1 cellular context compared by ENCODE assay signal in the genomic region with DNA sequence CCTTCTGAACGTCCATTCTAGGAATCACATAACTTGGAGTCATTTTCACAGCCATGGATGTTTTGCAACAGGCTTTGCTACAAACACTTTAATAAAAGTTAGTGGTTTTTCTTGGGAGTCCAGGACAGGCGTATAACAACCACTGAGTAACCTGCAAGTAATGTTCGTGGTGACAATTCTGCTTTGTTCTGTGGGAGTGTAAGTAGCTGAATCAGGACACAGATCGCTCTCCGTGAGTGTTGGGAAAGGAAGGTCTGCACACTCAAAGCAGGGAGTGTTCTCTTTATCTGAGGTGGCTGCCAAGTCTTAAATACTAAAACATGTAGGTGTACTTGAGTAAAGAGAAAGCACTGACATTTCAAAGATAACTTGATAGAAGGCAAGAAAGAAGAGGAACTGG.
TF ChIP-seq lines count a peak whose summit lies in the region.

No MANE protein-coding gene starts in this region.

TF ChIP-seq in IMR-90, 13 proteins besides CTCF, POLR2A, EP300 and RAD21 (continued from another document):
- TF ChIP-seq MAZ (IDR thresholded peaks at IDR 0.05; ENCODE audit: borderline replicate concordance, low read depth, low read length) (no peak), CEBPB (IDR thresholded peaks at IDR 0.05; ENCODE audit: low read depth, low read length) (no peak), SMC3 (IDR thresholded peaks at IDR 0.05; ENCODE audit: low read depth, low read length) (no peak), CHD1 (IDR thresholded peaks at IDR 0.05; ENCODE audit: low read depth, low read length) (no peak), NFE2L2 (IDR thresholded peaks at IDR 0.05; ENCODE audit: low read depth, low read length) (no peak), MAFK (IDR thresholded peaks at IDR 0.05; ENCODE audit: low read depth, low read length) (no peak), BHLHE40 (IDR thresholded peaks at IDR 0.05; ENCODE audit: low read depth, low read length) (no peak)
- TF ChIP-seq, protein P1, sequence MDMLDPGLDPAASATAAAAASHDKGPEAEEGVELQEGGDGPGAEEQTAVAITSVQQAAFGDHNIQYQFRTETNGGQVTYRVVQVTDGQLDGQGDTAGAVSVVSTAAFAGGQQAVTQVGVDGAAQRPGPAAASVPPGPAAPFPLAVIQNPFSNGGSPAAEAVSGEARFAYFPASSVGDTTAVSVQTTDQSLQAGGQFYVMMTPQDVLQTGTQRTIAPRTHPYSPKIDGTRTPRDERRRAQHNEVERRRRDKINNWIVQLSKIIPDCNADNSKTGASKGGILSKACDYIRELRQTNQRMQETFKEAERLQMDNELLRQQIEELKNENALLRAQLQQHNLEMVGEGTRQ (IDR thresholded peaks at IDR 0.05; ENCODE audit: low read depth, low read length): no peak
